22 cellular contexts compared by ENCODE assay signal in genomic region chr4:150136481-150136880, GRCh38. TPM values are rescaled to one million over a fixed set of nuclear protein-coding genes. Genes with fewer than 3 reads are reported as not detected.
DNase-seq lines count a peak whose midpoint lies in the region; ATAC-seq, FAIRE-seq and TF ChIP-seq lines count a peak whose summit lies in the region.
"Had no signal": no experiment of that assay in that cellular context is flagged by ENCODE, and none has a peak within 500 bp of the region (broad histone marks: within the 10 kb centered on the region; RNA-seq: fewer than 3 reads in every experiment).

No MANE protein-coding gene starts in this region.

- H3K79me2 ChIP-seq in endothelial cell of umbilical vein (ENCODE audit: control insufficient read depth, insufficient read depth, low read length), result no peaks in the 10 kb centered on the region
- H3K79me2 ChIP-seq: hepatocyte had no signal

- H3K9me3 ChIP-seq in endothelial cell of umbilical vein (replicated peaks; ENCODE audit: control insufficient read depth, insufficient read depth, low read length), result no peaks in the 10 kb centered on the region
- no peaks in the 10 kb centered on the region for H3K9me3 ChIP-seq in aorta (ENCODE audit: control insufficient read depth, low read length)

- no peak for TF ChIP-seq POLR2A in endothelial cell of umbilical vein (IDR thresholded peaks at IDR 0.05; ENCODE audit: low read depth, low read length)

- no peaks in the 10 kb centered on the region for H3K9me1 ChIP-seq in endothelial cell of umbilical vein (replicated peaks; ENCODE audit: control insufficient read depth, extremely low read depth, insufficient read depth, low read length)

- BruUV-seq in endothelial cell of umbilical vein (replicated peaks; lab: Mats Ljungman, UMichigan), result TSS peak; percentile 67

- peak overlapping the region; percentile 29 for H2AFZ ChIP-seq in endothelial cell of umbilical vein (ENCODE audit: low read depth, low read length)
- H2AFZ ChIP-seq: hepatocyte had no signal

- peaks cover 94% of the 10 kb centered on the region for H3K4me1 Mint-ChIP-seq in HFFc6 (ENCODE audit: low read depth)
- H3K4me1 Mint-ChIP-seq: H9 had no signal

- H3K27ac ChIP-seq in endothelial cell of umbilical vein (ENCODE audit: insufficient read depth, low read depth, low read length) (peak overlapping the region; percentile 32), aorta (ENCODE audit: low read depth in 1 of 2, low read length in 2 of 2) (no peak overlapping the region)
- H3K27ac ChIP-seq: hepatocyte had no signal

- no peaks in the 10 kb centered on the region for H4K20me1 ChIP-seq in endothelial cell of umbilical vein (replicated peaks; ENCODE audit: control insufficient read depth, extremely low read depth, insufficient read depth, low read length)

- dilution Hi-C loops in endothelial cell of umbilical vein (cut with MboI; ENCODE audit: extremely low pct_ligation_motif_present, low sequenced_read_pairs), result no loop called here

- CTCF ChIA-PET in endothelial cell of umbilical vein (lab: Charles Lee), result interaction anchor here (0.7 to 1.7 kb wide), 6 partner anchors 9 to 95 kb away, joined by 3 to 8 read pairs (median 4); no protein-coding TSS in a partner anchor

- no peaks in the 10 kb centered on the region for H3K27me3 ChIP-seq in endothelial cell of umbilical vein (ENCODE audit: control insufficient read depth in 2 of 2, insufficient read depth in 2 of 2, low read length in 2 of 2)
- no peaks in the 10 kb centered on the region for H3K27me3 ChIP-seq in aorta (ENCODE audit: control insufficient read depth in 1 of 2, insufficient read depth in 2 of 2, low read length in 1 of 2)
- H3K27me3 ChIP-seq: hepatocyte had no signal

- H3K9me3 Mint-ChIP-seq in HFFc6, result no peaks in the 10 kb centered on the region
- H3K9me3 Mint-ChIP-seq: activated B cell treated with CpG ODN at 0.5 μM for 24 hours; activated CD4-positive, alpha-beta memory T cell treated with anti-CD3 and anti-CD28 coated beads for 36 hours; effector memory CD8-positive, alpha-beta T cell; H9 had no signal

- DNase-seq in HFFc6, result peak; percentile 53
- peak; percentile 50 for DNase-seq in OCI-M1 (lab: John Stamatoyannopoulos, UW)
- no peak for DNase-seq in endothelial cell of umbilical vein (ENCODE audit: low read depth, low spot score)
- peak; percentile 37 for DNase-seq in renal cortical epithelial cell (ENCODE audit: low read depth)
- no peak for DNase-seq in HuH-7 (ENCODE audit: low spot score)
- DNase-seq in aorta, result no peak
- DNase-seq in mesenteric fat pad (ENCODE audit: low spot score), result no peak
- DNase-seq in stimulated activated CD4-positive, alpha-beta T cell treated with anti-CD3 and anti-CD28 coated beads, Interleukin-4, amount 100 ng/mL, for 4 hours, result no peak
- DNase-seq: activated B cell treated with CpG ODN at 0.5 μM for 24 hours; activated CD4-positive, alpha-beta memory T cell treated with anti-CD3 and anti-CD28 coated beads for 36 hours; activated gamma-delta T cell treated with Interleukin-2 at 50 U/mL for 16 hours; activated T-cell treated with anti-CD3 and anti-CD28 coated beads for 4 hours; DMS79; effector memory CD8-positive, alpha-beta T cell; H9; NCI-H146; NCI-H2171; occipital lobe; SIG-M5; substantia nigra had no signal

- no peak overlapping the region for H3K4me3 ChIP-seq in endothelial cell of umbilical vein (replicated peaks in 1 of 3; ENCODE audit: insufficient read depth in 1 of 3, low read depth in 1 of 3, low read length in 3 of 3)
- no peak overlapping the region for H3K4me3 ChIP-seq in aorta (ENCODE audit: low read length in 2 of 2)
- H3K4me3 ChIP-seq: hepatocyte, lung had no signal

- peaks cover 26% of the 10 kb centered on the region for H3K4me1 ChIP-seq in endothelial cell of umbilical vein (ENCODE audit: control insufficient read depth, extremely low read depth, insufficient read depth, low read length)
- H3K4me1 ChIP-seq in aorta (ENCODE audit: control insufficient read depth in 1 of 2, insufficient read depth in 2 of 2, low read length in 2 of 2), result peaks cover 1 to 5% of the 10 kb centered on the region in 2 donors

- intact Hi-C loops in endothelial cell of umbilical vein (cut with micrococcal nuclease) (no loop called here), aorta (cut with DNase I) (no loop called here)

- TF ChIP-seq CTCF in HFFc6 (IDR thresholded peaks at IDR 0.05) (no peak), endothelial cell of umbilical vein (IDR thresholded peaks at IDR 0.05; ENCODE audit: extremely low read depth in 1 of 2, insufficient read depth in 1 of 2, low read depth in 1 of 2, low read length in 2 of 2) (no peak)

- H3K9ac ChIP-seq in endothelial cell of umbilical vein (replicated peaks; ENCODE audit: extremely low read depth, insufficient read depth, low read length), result no peak overlapping the region

- H3K36me3 Mint-ChIP-seq in HFFc6 (ENCODE audit: low read depth), result peaks cover 57% of the 10 kb centered on the region
- H3K36me3 Mint-ChIP-seq: activated CD4-positive, alpha-beta memory T cell treated with anti-CD3 and anti-CD28 coated beads for 36 hours had no signal

- H3K36me3 ChIP-seq in endothelial cell of umbilical vein (ENCODE audit: control insufficient read depth in 2 of 2, extremely low read depth in 1 of 2, insufficient read depth in 2 of 2, low read length in 2 of 2) (no peaks in the 10 kb centered on the region), aorta (ENCODE audit: control insufficient read depth in 1 of 2, insufficient read depth in 2 of 2, low read length in 1 of 2) (no peaks in the 10 kb centered on the region)

- POLR2A ChIA-PET in endothelial cell of umbilical vein (lab: Charles Lee), result no interaction called here

- peak overlapping the region; percentile 77 for H3K4me3 Mint-ChIP-seq in HFFc6
- H3K4me3 Mint-ChIP-seq: activated B cell treated with CpG ODN at 0.5 μM for 24 hours; activated CD4-positive, alpha-beta memory T cell treated with anti-CD3 and anti-CD28 coated beads for 36 hours; effector memory CD8-positive, alpha-beta T cell; H9 had no signal

- ATAC-seq in aorta (ENCODE audit: low FRiP score), result no peak
- ATAC-seq: effector memory CD8-positive, alpha-beta T cell had no signal

- H3K4me2 ChIP-seq in endothelial cell of umbilical vein (ENCODE audit: insufficient read depth, low read length), result peak overlapping the region; percentile 34
- H3K4me2 ChIP-seq: hepatocyte had no signal

- no peak for FAIRE-seq in endothelial cell of umbilical vein (lab: Jason Lieb, UNC)

- H3K27me3 Mint-ChIP-seq in HFFc6 (ENCODE audit: insufficient read depth), result no peaks in the 10 kb centered on the region; the same call in 1 of the 2 replicates
- H3K27me3 Mint-ChIP-seq: activated B cell treated with CpG ODN at 0.5 μM for 24 hours had no signal

- H3K27ac Mint-ChIP-seq in HFFc6, result peak overlapping the region; percentile 83
- H3K27ac Mint-ChIP-seq: activated B cell treated with CpG ODN at 0.5 μM for 24 hours; activated CD4-positive, alpha-beta memory T cell treated with anti-CD3 and anti-CD28 coated beads for 36 hours; effector memory CD8-positive, alpha-beta T cell; H9 had no signal

TF ChIP-seq in endothelial cell of umbilical vein, 7 proteins besides CTCF, POLR2A, EP300 and RAD21:
- TF ChIP-seq MYC (IDR thresholded peaks at IDR 0.05; ENCODE audit: low read depth, low read length) (no peak), MAX (IDR thresholded peaks at IDR 0.05; ENCODE audit: insufficient read depth, insufficient read length) (no peak), JUN (IDR thresholded peaks at IDR 0.05; ENCODE audit: borderline replicate concordance, insufficient read depth, insufficient read length, low read depth) (no peak), POLR2AphosphoS5 (IDR thresholded peaks at IDR 0.05; ENCODE audit: insufficient read depth, low read depth, low read length) (no peak), EZH2 (IDR thresholded peaks at IDR 0.05; ENCODE audit: borderline replicate concordance, low read depth, low read length, severe bottlenecking) (no peak)
TF ChIP-seq in endothelial cell of umbilical vein: peak in this region for 0.

RNA-seq across cellular contexts. Expression of gene DCLK2, which starts 58.2 kb away (rescaled TPM):
- total RNA-seq in HFFc6 (2021; fragmentation: NEBNext Ultra II Directional; extraction: Animal tissue kit (Norgen Biotek cat#: 25700)), result 10 to 100 TPM; 36.7 to 53.7 (median 38.4) TPM
- total RNA-seq in endothelial cell of umbilical vein, result 4.6 and 4.7 TPM in 2 replicates
- 1.7 TPM in 2 replicates for polyA plus RNA-seq in endothelial cell of umbilical vein
- polyA plus RNA-seq in endothelial cell of umbilical vein (2011; cell fraction: cytosol; rRNA removed), result 1.7 and 1.8 TPM in 2 replicates
- polyA plus RNA-seq in endothelial cell of umbilical vein (2011; cell fraction: nucleus; rRNA removed), result 3.9 and 4.5 TPM in 2 replicates
- polyA plus RNA-seq in endothelial cell of umbilical vein (2012), result 1.7 and 1.9 TPM in 2 replicates
- polyA minus RNA-seq in endothelial cell of umbilical vein, result 5.4 and 7.1 TPM in 2 replicates
- polyA minus RNA-seq in endothelial cell of umbilical vein (2011; cell fraction: cytosol; rRNA and poly(A)+ RNA removed), result 1.6 TPM
- polyA minus RNA-seq in endothelial cell of umbilical vein (2011; cell fraction: nucleus; rRNA and poly(A)+ RNA removed), result 10.5 and 13.4 TPM in 2 replicates
- 2.7 and 6.4 TPM in 2 replicates for total RNA-seq in renal cortical epithelial cell
- total RNA-seq in aorta, result 10 to 100 TPM; 16.0 to 17.9 TPM
- polyA plus RNA-seq in aorta, result 1 to 10 TPM; 2.4 to 9.3 TPM
- total RNA-seq in mesenteric fat pad, result 4.3 TPM
- total RNA-seq: activated CD4-positive, alpha-beta memory T cell treated with anti-CD3 and anti-CD28 coated beads for 36 hours had no signal

Comparison
In these comparisons a context has a peak if more than half of its experiments do, and no peak if none do; other contexts are left out.
1. DNase-seq: peak in HFFc6 (single experiment), OCI-M1 (single experiment) and renal cortical epithelial cell (single experiment); none in endothelial cell of umbilical vein (single experiment), HuH-7 (single experiment), aorta (0 of 2), mesenteric fat pad (single experiment) and stimulated activated CD4-positive, alpha-beta T cell treated with anti-CD3 and anti-CD28 coated beads, Interleukin-4, amount 100 ng/mL, for 4 hours (0 of 2).